Comparison of ENCODE assay signal across 33 cellular contexts in genomic region chr2:16316456-16317210, GRCh38.
"Had no signal": no experiment of that assay in that cellular context is flagged by ENCODE, and none has a peak within 500 bp of the region (broad histone marks: within the 10 kb centered on the region; RNA-seq: fewer than 3 reads in every experiment).

No MANE protein-coding gene starts in this region.

- ATAC-seq: activated CD4-positive, alpha-beta T cell treated with anti-CD3 and anti-CD28 coated beads for 36 hours; activated CD4-positive, CD25-positive, alpha-beta regulatory T cell treated with anti-CD3 and anti-CD28 coated beads, Interleukin-2, amount 50 U/mL, for 24 hours; activated CD8-positive, alpha-beta T cell treated with anti-CD3 and anti-CD28 coated beads, Interleukin-2, amount 10 ng/mL, durations not matched to agents 7 days and 5 days; PC-3 had no signal

- H3K4me3 Mint-ChIP-seq: activated CD4-positive, alpha-beta T cell treated with anti-CD3 and anti-CD28 coated beads for 36 hours; activated CD4-positive, alpha-beta T cell treated with anti-CD3 and anti-CD28 coated beads, Interleukin-2, amount 10 ng/mL, durations not matched to agents 7 days and 5 days; activated CD8-positive, alpha-beta T cell treated with anti-CD3 and anti-CD28 coated beads, Interleukin-2, amount 10 ng/mL, durations not matched to agents 7 days and 5 days; activated naive CD4-positive, alpha-beta T cell treated with anti-CD3 and anti-CD28 coated beads, Interleukin-2, amount 50 U/mL, for 24 hours; activated naive CD8-positive, alpha-beta T cell treated with anti-CD3 and anti-CD28 coated beads, Interleukin-2, amount 10 ng/mL, durations not matched to agents 7 days and 5 days; activated T-cell treated with anti-CD3 and anti-CD28 coated beads, Interleukin-2, amount 50 U/mL, for 24 hours had no signal

- H3K36me3 ChIP-seq: ascending aorta, MG63, Peyer's patch, SJCRH30 had no signal

- H3K9me3 ChIP-seq: ascending aorta, MG63, Peyer's patch, SJCRH30 had no signal

- H3K9me3 Mint-ChIP-seq: activated CD4-positive, alpha-beta T cell treated with anti-CD3 and anti-CD28 coated beads, Interleukin-2, amount 10 ng/mL, durations not matched to agents 7 days and 5 days; activated naive CD4-positive, alpha-beta T cell treated with anti-CD3 and anti-CD28 coated beads, Interleukin-2, amount 50 U/mL, for 24 hours; activated naive CD8-positive, alpha-beta T cell treated with anti-CD3 and anti-CD28 coated beads, Interleukin-2, amount 10 ng/mL, durations not matched to agents 7 days and 5 days; activated T-cell treated with anti-CD3 and anti-CD28 coated beads, Interleukin-2, amount 50 U/mL, for 24 hours; activated T-helper 2 cell treated with anti-CD3 and anti-CD28 coated beads, Interferon-gamma antibody, Interleukin-2, Interleukin-4, amounts not matched to agents 10 μg/mL and 5 μg/mL and 100 μg/mL, durations not matched to agents 14 hours and 24 hours and 36 hours had no signal

- H3K36me3 Mint-ChIP-seq: activated naive CD4-positive, alpha-beta T cell treated with anti-CD3 and anti-CD28 coated beads, Interleukin-2, amount 50 U/mL, for 24 hours; activated naive CD8-positive, alpha-beta T cell treated with anti-CD3 and anti-CD28 coated beads, Interleukin-2, amount 10 ng/mL, durations not matched to agents 7 days and 5 days had no signal

- H3K27ac ChIP-seq: ascending aorta, Peyer's patch, SJCRH30, SK-N-MC had no signal

- DNase-seq: activated CD4-positive, alpha-beta T cell treated with anti-CD3 and anti-CD28 coated beads for 36 hours; activated CD4-positive, alpha-beta T cell treated with anti-CD3 and anti-CD28 coated beads, Interleukin-2, amount 10 ng/mL, durations not matched to agents 7 days and 5 days; activated CD4-positive, alpha-beta T cell treated with anti-CD3 and anti-CD28 coated beads, Interleukin-2, amount 50 U/mL, for 48 hours; activated CD8-positive, alpha-beta T cell treated with anti-CD3 and anti-CD28 coated beads, Interleukin-2, amount 10 ng/mL, durations not matched to agents 7 days and 5 days; activated gamma-delta T cell; activated naive CD4-positive, alpha-beta T cell treated with Interleukin-2 at 50 U/mL for 16 hours; activated naive CD8-positive, alpha-beta T cell treated with anti-CD3 and anti-CD28 coated beads, Interleukin-2, amount 10 ng/mL, durations not matched to agents 7 days and 5 days; activated T-cell treated with anti-CD3 and anti-CD28 coated beads, Interleukin-2, amount 50 U/mL, for 24 hours; amygdala; caudate nucleus; Kasumi-1; KG1; MG63; MV-4-11; NCI-H1092; NCI-H1436 treated with DMSO at 0.1 percent for 48 hours; NCI-H1694 treated with DMSO at 0.1 percent for 48 hours; NCI-H2029; NCI-H2171; NCI-H510A; NCI-H526; NCI-H748 treated with DMSO at 0.1 percent for 48 hours; NK-92 treated with Interleukin-12 subunit alpha and Interleukin-12 subunit beta, amount 100 ng/mL, for 24 hours; PC-3; Peyer's patch; RPMI8226; SJCRH30; T1000 had no signal

- H3K4me3 ChIP-seq: ascending aorta, MG63, Peyer's patch, SJCRH30, SK-N-MC had no signal

- H3K27ac Mint-ChIP-seq: activated CD4-positive, alpha-beta T cell treated with anti-CD3 and anti-CD28 coated beads for 36 hours; activated CD4-positive, alpha-beta T cell treated with anti-CD3 and anti-CD28 coated beads, Interleukin-2, amount 10 ng/mL, durations not matched to agents 7 days and 5 days; activated CD8-positive, alpha-beta T cell treated with anti-CD3 and anti-CD28 coated beads, Interleukin-2, amount 10 ng/mL, durations not matched to agents 7 days and 5 days; activated naive CD4-positive, alpha-beta T cell treated with anti-CD3 and anti-CD28 coated beads, Interleukin-2, amount 50 U/mL, for 24 hours; activated naive CD8-positive, alpha-beta T cell treated with anti-CD3 and anti-CD28 coated beads, Interleukin-2, amount 10 ng/mL, durations not matched to agents 7 days and 5 days; activated T-cell treated with anti-CD3 and anti-CD28 coated beads, Interleukin-2, amount 50 U/mL, for 24 hours; activated T-helper 2 cell treated with anti-CD3 and anti-CD28 coated beads, Interferon-gamma antibody, Interleukin-2, Interleukin-4, amounts not matched to agents 10 μg/mL and 5 μg/mL and 100 μg/mL, durations not matched to agents 14 hours and 24 hours and 36 hours had no signal

- H3K27me3 ChIP-seq: ascending aorta, Peyer's patch, SJCRH30 had no signal

- H3K27me3 Mint-ChIP-seq: activated T-cell treated with anti-CD3 and anti-CD28 coated beads, Interleukin-2, amount 50 U/mL, for 24 hours had no signal

- H3K4me1 Mint-ChIP-seq: activated CD4-positive, alpha-beta T cell treated with anti-CD3 and anti-CD28 coated beads for 36 hours; activated CD4-positive, alpha-beta T cell treated with anti-CD3 and anti-CD28 coated beads, Interleukin-2, amount 10 ng/mL, durations not matched to agents 7 days and 5 days; activated naive CD4-positive, alpha-beta T cell treated with anti-CD3 and anti-CD28 coated beads, Interleukin-2, amount 50 U/mL, for 24 hours; activated naive CD8-positive, alpha-beta T cell treated with anti-CD3 and anti-CD28 coated beads, Interleukin-2, amount 10 ng/mL, durations not matched to agents 7 days and 5 days had no signal

- H3K4me1 ChIP-seq: ascending aorta, Peyer's patch had no signal
